In the genomic region with DNA sequence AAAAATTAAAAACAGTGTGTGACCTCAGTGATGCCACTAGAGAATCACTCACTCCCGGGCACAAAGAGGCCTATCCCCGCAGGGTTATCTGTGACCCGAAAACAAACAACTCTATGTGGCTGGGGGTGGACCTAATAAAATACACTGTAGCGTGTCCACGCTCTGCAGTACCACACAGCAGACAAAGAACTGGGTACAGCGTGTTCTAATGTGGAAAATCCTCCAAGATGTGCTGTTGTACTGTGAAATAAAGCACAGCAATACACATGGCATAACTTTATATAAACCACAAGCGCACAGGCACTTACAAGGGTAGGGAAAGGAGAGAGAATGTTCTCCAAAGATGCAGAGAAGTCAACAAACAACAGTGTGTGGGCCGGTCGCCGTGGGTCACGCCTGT, we compare ENCODE assay signal across 1 cellular context.
TF ChIP-seq lines count a peak whose summit lies in the region.

No MANE protein-coding gene starts in this region.

TF ChIP-seq in liver, 16 proteins besides CTCF, POLR2A, EP300 and RAD21 (continued from another document):
- TF ChIP-seq, protein P1, sequence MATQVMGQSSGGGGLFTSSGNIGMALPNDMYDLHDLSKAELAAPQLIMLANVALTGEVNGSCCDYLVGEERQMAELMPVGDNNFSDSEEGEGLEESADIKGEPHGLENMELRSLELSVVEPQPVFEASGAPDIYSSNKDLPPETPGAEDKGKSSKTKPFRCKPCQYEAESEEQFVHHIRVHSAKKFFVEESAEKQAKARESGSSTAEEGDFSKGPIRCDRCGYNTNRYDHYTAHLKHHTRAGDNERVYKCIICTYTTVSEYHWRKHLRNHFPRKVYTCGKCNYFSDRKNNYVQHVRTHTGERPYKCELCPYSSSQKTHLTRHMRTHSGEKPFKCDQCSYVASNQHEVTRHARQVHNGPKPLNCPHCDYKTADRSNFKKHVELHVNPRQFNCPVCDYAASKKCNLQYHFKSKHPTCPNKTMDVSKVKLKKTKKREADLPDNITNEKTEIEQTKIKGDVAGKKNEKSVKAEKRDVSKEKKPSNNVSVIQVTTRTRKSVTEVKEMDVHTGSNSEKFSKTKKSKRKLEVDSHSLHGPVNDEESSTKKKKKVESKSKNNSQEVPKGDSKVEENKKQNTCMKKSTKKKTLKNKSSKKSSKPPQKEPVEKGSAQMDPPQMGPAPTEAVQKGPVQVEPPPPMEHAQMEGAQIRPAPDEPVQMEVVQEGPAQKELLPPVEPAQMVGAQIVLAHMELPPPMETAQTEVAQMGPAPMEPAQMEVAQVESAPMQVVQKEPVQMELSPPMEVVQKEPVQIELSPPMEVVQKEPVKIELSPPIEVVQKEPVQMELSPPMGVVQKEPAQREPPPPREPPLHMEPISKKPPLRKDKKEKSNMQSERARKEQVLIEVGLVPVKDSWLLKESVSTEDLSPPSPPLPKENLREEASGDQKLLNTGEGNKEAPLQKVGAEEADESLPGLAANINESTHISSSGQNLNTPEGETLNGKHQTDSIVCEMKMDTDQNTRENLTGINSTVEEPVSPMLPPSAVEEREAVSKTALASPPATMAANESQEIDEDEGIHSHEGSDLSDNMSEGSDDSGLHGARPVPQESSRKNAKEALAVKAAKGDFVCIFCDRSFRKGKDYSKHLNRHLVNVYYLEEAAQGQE (IDR thresholded peaks at IDR 0.05) = peak; percentile 25
